Comparison of ENCODE assay signal across 21 cellular contexts in the genomic region with DNA sequence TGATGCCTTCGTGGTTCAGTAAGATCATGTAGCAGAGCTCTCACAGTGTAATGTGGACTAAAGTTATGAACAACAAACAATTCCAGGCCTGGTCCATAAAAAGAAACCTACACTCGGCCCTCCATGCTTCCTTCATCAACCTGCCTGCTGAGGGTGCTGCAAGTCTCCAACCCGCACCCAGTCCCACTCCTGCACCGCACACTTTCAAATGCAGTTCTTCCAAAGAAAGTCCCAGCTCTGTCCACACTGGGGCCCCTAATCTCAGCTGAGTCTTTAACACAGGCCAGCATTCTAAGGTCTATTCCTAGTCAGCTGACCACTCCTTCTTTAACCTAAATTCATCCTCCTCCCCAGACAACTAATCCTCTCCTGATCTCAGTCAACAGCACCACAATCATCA.
"Had no signal": no experiment of that assay in that cellular context is flagged by ENCODE, and none has a peak within 500 bp of the region (broad histone marks: within the 10 kb centered on the region; RNA-seq: fewer than 3 reads in every experiment).

No MANE protein-coding gene starts in this region.

- H3K27ac Mint-ChIP-seq: activated CD8-positive, alpha-beta memory T cell treated with anti-CD3 and anti-CD28 coated beads, Interleukin-2, amount 10 ng/mL, durations not matched to agents 7 days and 5 days had no signal

- H3K4me1 ChIP-seq: foreskin keratinocyte, parathyroid adenoma, tibial nerve, vagina had no signal

- H3K36me3 Mint-ChIP-seq: activated CD8-positive, alpha-beta memory T cell treated with anti-CD3 and anti-CD28 coated beads, Interleukin-2, amount 10 ng/mL, durations not matched to agents 7 days and 5 days had no signal

- H3K27me3 ChIP-seq: foreskin keratinocyte, tibial nerve, vagina had no signal

- H3K4me1 Mint-ChIP-seq: activated CD8-positive, alpha-beta memory T cell treated with anti-CD3 and anti-CD28 coated beads, Interleukin-2, amount 10 ng/mL, durations not matched to agents 7 days and 5 days had no signal

- H3K36me3 ChIP-seq: tibial nerve, vagina had no signal

- H3K27ac ChIP-seq: coronary artery, foreskin keratinocyte, parathyroid adenoma, tibial nerve, vagina had no signal

- H3K4me3 ChIP-seq: coronary artery, tibial nerve, vagina had no signal

- H3K9me3 ChIP-seq: vagina had no signal

- DNase-seq: activated CD4-positive, alpha-beta T cell treated with anti-CD3 and anti-CD28 coated beads for 1 hour; activated CD4-positive, alpha-beta T cell treated with anti-CD3 and anti-CD28 coated beads, Interleukin-2, amount 50 U/mL, for 4 hours; activated CD8-positive, alpha-beta memory T cell treated with anti-CD3 and anti-CD28 coated beads, Interleukin-2, amount 10 ng/mL, durations not matched to agents 7 days and 5 days; activated effector memory CD4-positive, alpha-beta T cell treated with Interleukin-2 at 50 U/mL for 16 hours; activated naive CD4-positive, alpha-beta T cell treated with anti-CD3 and anti-CD28 coated beads, Interleukin-2, amount 50 U/mL, for 16 hours; activated T-cell treated with anti-CD3 and anti-CD28 coated beads, Interleukin-2, amount 50 U/mL, for 1 hour; caudate nucleus; effector CD8-positive, alpha-beta T cell; foreskin keratinocyte; head of caudate nucleus; left cardiac atrium; midbrain; stimulated activated CD4-positive, alpha-beta T cell treated with anti-CD3 and anti-CD28 coated beads, Interleukin-4, amount 100 ng/mL, for 1 hour; stimulated activated naive CD4-positive, alpha-beta T cell; T-helper 1 cell; T1000 had no signal

- ATAC-seq: activated CD8-positive, alpha-beta memory T cell treated with anti-CD3 and anti-CD28 coated beads, Interleukin-2, amount 10 ng/mL, durations not matched to agents 7 days and 5 days; foreskin keratinocyte; left cardiac atrium had no signal

- H3K4me3 Mint-ChIP-seq: activated CD8-positive, alpha-beta memory T cell treated with anti-CD3 and anti-CD28 coated beads, Interleukin-2, amount 10 ng/mL, durations not matched to agents 7 days and 5 days had no signal

- FAIRE-seq: endothelial cell of umbilical vein had no signal
